Comparison of ENCODE assay signal across 11 cellular contexts in the genomic region with DNA sequence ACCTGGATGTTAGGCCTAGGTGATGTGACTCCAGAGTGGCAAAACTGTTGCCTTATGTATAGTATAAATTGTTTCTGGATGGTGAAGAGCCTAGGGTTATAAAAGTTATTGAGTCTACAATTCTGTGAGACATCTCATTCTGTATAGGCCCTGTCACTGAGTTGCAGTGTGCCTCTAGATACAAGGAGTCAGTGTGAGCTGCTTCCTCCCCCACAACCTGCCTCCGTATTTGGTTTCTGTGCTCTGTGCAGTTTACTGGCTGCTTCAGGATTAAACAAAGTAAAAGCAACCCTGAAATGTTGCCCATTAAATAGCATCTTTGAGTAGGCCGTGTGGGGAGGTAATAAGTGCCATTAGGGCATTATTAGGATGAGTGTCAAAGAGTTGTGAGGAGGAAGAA. TPM values are rescaled to one million over a fixed set of nuclear protein-coding genes. Genes with fewer than 3 reads are reported as not detected.
DNase-seq lines count a peak whose midpoint lies in the region; ATAC-seq, FAIRE-seq and TF ChIP-seq lines count a peak whose summit lies in the region.
"Had no signal": no experiment of that assay in that cellular context is flagged by ENCODE, and none has a peak within 500 bp of the region (broad histone marks: within the 10 kb centered on the region; RNA-seq: fewer than 3 reads in every experiment).

No MANE protein-coding gene starts in this region.

- H3K36me3 ChIP-seq in left ventricle myocardium inferior (no peaks in the 10 kb centered on the region), neuronal stem cell (replicated peaks in 1 of 2; ENCODE audit: control insufficient read depth in 2 of 2, insufficient read depth in 2 of 2, low read length in 2 of 2) (peaks cover 0 to 6% of the 10 kb centered on the region in 2 donors)
- H3K36me3 ChIP-seq: ascending aorta had no signal

- WGBS in neuronal stem cell (ENCODE audit: extremely low coverage in 2 of 2, insufficient read length in 2 of 2, insufficient replicate concordance in 1 of 2), 2 donors: no CpG with 5 or more reads among the region's 2 CpGs

- FAIRE-seq in urothelium cell line (lab: Jason Lieb, UNC): no peak

- H3K18ac ChIP-seq in neuronal stem cell (ENCODE audit: low read length): no peak overlapping the region

- H3K27ac ChIP-seq in left ventricle myocardium inferior (replicated peaks): peak overlapping the region; percentile 98
- peak overlapping the region; percentile 41 for H3K27ac ChIP-seq in caudate nucleus (ENCODE audit: low read depth, low read length)
- H3K27ac ChIP-seq in neuronal stem cell (replicated peaks; ENCODE audit: low read length): no peak overlapping the region

- no peak overlapping the region for H2BK12ac ChIP-seq in neuronal stem cell (ENCODE audit: low read length)

- no peak overlapping the region for H3K9ac ChIP-seq in neuronal stem cell (ENCODE audit: low read depth, low read length, poor library complexity)

- ATAC-seq in left cardiac atrium: no peak
- ATAC-seq in HG03378 (IDR thresholded peaks at IDR 0.05; ENCODE audit: unreplicated experiment): no peak
- ATAC-seq in GM18861 (IDR thresholded peaks at IDR 0.05; ENCODE audit: unreplicated experiment): no peak
- ATAC-seq: right cardiac atrium had no signal

- DNase-seq in left ventricle myocardium inferior (no peak), left cardiac atrium (no peak), caudate nucleus (lab: John Stamatoyannopoulos, UW) (peak in 7 of 61 donors; percentile 2 to 49 (median 6)), neuronal stem cell (ENCODE audit: low spot score) (no peak), urothelium cell line (ENCODE audit: low spot score) (no peak), A172 (ENCODE audit: low spot score) (no peak)
- DNase-seq: hippocampal formation, right cardiac atrium had no signal

- no peak overlapping the region for H3K4ac ChIP-seq in neuronal stem cell (ENCODE audit: low read length)

- H3K14ac ChIP-seq in neuronal stem cell (ENCODE audit: low read length): no peak overlapping the region

- no peak overlapping the region for H2AK5ac ChIP-seq in neuronal stem cell (ENCODE audit: low read depth, low read length)

- no peak overlapping the region for H2BK120ac ChIP-seq in neuronal stem cell (ENCODE audit: low read depth, low read length)

- H2AFZ ChIP-seq in neuronal stem cell (ENCODE audit: low read length): peak overlapping the region; percentile 0

- no peaks in the 10 kb centered on the region for H3K9me3 ChIP-seq in left ventricle myocardium inferior (replicated peaks)
- H3K9me3 ChIP-seq in neuronal stem cell (replicated peaks in 1 of 2; ENCODE audit: control insufficient read depth in 2 of 2, insufficient read depth in 1 of 2, low read depth in 1 of 2, low read length in 2 of 2): no peaks in the 10 kb centered on the region
- H3K9me3 ChIP-seq: ascending aorta had no signal

- H3K27me3 ChIP-seq in left ventricle myocardium inferior (ENCODE audit: low read depth): no peaks in the 10 kb centered on the region
- H3K27me3 ChIP-seq in neuronal stem cell (ENCODE audit: control insufficient read depth in 3 of 3, insufficient read depth in 3 of 3, low read depth in 1 of 3, low read length in 3 of 3): no peaks in the 10 kb centered on the region
- H3K27me3 ChIP-seq: ascending aorta had no signal

- no peak overlapping the region for H4K91ac ChIP-seq in neuronal stem cell (ENCODE audit: low read depth, low read length, poor library complexity)

- H3K4me3 ChIP-seq in left ventricle myocardium inferior (no peak overlapping the region), neuronal stem cell (ENCODE audit: low read length in 2 of 2) (no peak overlapping the region)
- H3K4me3 ChIP-seq: ascending aorta had no signal

- H2BK15ac ChIP-seq in neuronal stem cell (ENCODE audit: low read length): no peak overlapping the region

- H2BK5ac ChIP-seq in neuronal stem cell (ENCODE audit: low read length): no peak overlapping the region

- no peak overlapping the region for H4K8ac ChIP-seq in neuronal stem cell (ENCODE audit: low read depth, low read length)

- H3K79me1 ChIP-seq in neuronal stem cell (ENCODE audit: low read depth, low read length): peaks cover 6% of the 10 kb centered on the region

- TF ChIP-seq CTCF in left ventricle myocardium inferior (IDR thresholded peaks at IDR 0.05; ENCODE audit: borderline replicate concordance): no peak

- intact Hi-C loops in left ventricle myocardium inferior (cut with micrococcal nuclease): no loop called here
- intact Hi-C loops in left cardiac atrium (cut with DNase I): no loop called here

- H3K23ac ChIP-seq in neuronal stem cell (ENCODE audit: low read depth, low read length, poor library complexity): no peak overlapping the region

- H3K4me2 ChIP-seq in neuronal stem cell (ENCODE audit: insufficient read depth, low read length, poor library complexity, severe bottlenecking): no peak overlapping the region

- H3K4me1 ChIP-seq in left ventricle myocardium inferior (peaks cover 39% of the 10 kb centered on the region), neuronal stem cell (ENCODE audit: control insufficient read depth in 2 of 2, insufficient read depth in 1 of 2, low read depth in 1 of 2, low read length in 2 of 2) (peaks cover 0 to 5% of the 10 kb centered on the region in 2 donors)
- H3K4me1 ChIP-seq: ascending aorta had no signal

RNA-seq across cellular contexts. Expression of a gene that starts 1.9 kb away (rescaled TPM):
- 24.6 TPM for total RNA-seq in left ventricle myocardium inferior
- 10 to 100 TPM; 22.2 to 42.2 TPM for total RNA-seq in left cardiac atrium
- polyA plus RNA-seq in neuronal stem cell (2013, experiment 1 of 2): 38.9 TPM
- polyA plus RNA-seq in neuronal stem cell (2013, experiment 2 of 2): 38.4 TPM
- total RNA-seq in A172 (2014; rRNA removed; shearing (Covaris generic)): 97.0 and 114 TPM in 2 replicates

RNA-seq across cellular contexts. Expression of a gene that starts 32.4 kb away (rescaled TPM):
- total RNA-seq in left ventricle myocardium inferior (3.5 TPM), left cardiac atrium (1 to 10 TPM in 1 of 2 donors, under 1 TPM in 1; 0.84 to 1.3 TPM)
- 0.67 TPM for polyA plus RNA-seq in neuronal stem cell (2013, experiment 1 of 2)
- 0.53 TPM for polyA plus RNA-seq in neuronal stem cell (2013, experiment 2 of 2)
- total RNA-seq in A172 (2014; rRNA removed; shearing (Covaris generic)): 0.29 TPM in 1 of 2 replicates, not detected in the other
- total RNA-seq: ascending aorta had no signal
